ENCODE assay signal across 17 cellular contexts in genomic region chr15:58518626-58519025, GRCh38.
DNase-seq lines count a peak whose midpoint lies in the region; ATAC-seq and TF ChIP-seq lines count a peak whose summit lies in the region.
"Had no signal": no experiment of that assay in that cellular context is flagged by ENCODE, and none has a peak within 500 bp of the region (broad histone marks: within the 10 kb centered on the region; RNA-seq: fewer than 3 reads in every experiment).

No MANE protein-coding gene starts in this region.

- H3K27me3 Mint-ChIP-seq in T-helper 1 cell treated with Interleukin-12 subunit alpha and Interleukin-12 subunit beta and Interleukin-4 antibody, amounts not matched to agents 30 μg/mL and 1 μg/mL, for 36 hours (ENCODE audit: low read depth) = no peaks in the 10 kb centered on the region
- peaks cover 19% of the 10 kb centered on the region for H3K27me3 Mint-ChIP-seq in nephron (ENCODE audit: low read depth)

- H3K9me3 ChIP-seq in OCI-LY7 (ENCODE audit: low read length) (no peaks in the 10 kb centered on the region), mammary epithelial cell (replicated peaks; ENCODE audit: insufficient read depth, low read length) (no peaks in the 10 kb centered on the region)
- H3K9me3 ChIP-seq: adrenal gland, thyroid gland had no signal

- no peak overlapping the region for H3K27ac ChIP-seq in OCI-LY7 (ENCODE audit: low read depth, low read length, poor library complexity, severe bottlenecking)
- H3K27ac ChIP-seq in mammary epithelial cell (ENCODE audit: insufficient read depth, low read depth, low read length) = no peak overlapping the region

- dilution Hi-C loops in mammary epithelial cell (cut with HindIII; ENCODE audit: low sequenced_read_pairs) = no loop called here

- intact Hi-C loops in OCI-LY7 (cut with micrococcal nuclease; ENCODE audit: unreplicated experiment) = no loop called here
- intact Hi-C loops in mammary epithelial cell (cut with micrococcal nuclease) = no loop called here

- H3K36me3 ChIP-seq in OCI-LY7 (ENCODE audit: insufficient read depth, low read length) = no peaks in the 10 kb centered on the region
- no peaks in the 10 kb centered on the region for H3K36me3 ChIP-seq in mammary epithelial cell (ENCODE audit: insufficient read depth, low read length)
- H3K36me3 ChIP-seq: adrenal gland, thyroid gland had no signal

- BruUV-seq in OCI-LY7 (replicated peaks; lab: Mats Ljungman, UMichigan) (no TSS peak), mammary epithelial cell (replicated peaks; lab: Mats Ljungman, UMichigan) (no TSS peak)

- WGBS in mammary epithelial cell (ENCODE audit: low coverage, missing lambda C conversion rate) = 84% methylated on average over 6 of the region's 8 CpGs

- H3K4me3 ChIP-seq in OCI-LY7 (ENCODE audit: low read depth, low read length, poor library complexity, severe bottlenecking) = no peak overlapping the region
- H3K4me3 ChIP-seq in mammary epithelial cell (replicated peaks in 1 of 3; ENCODE audit: insufficient read depth in 1 of 3, low read depth in 2 of 3, low read length in 3 of 3) = no peak overlapping the region
- H3K4me3 ChIP-seq: adrenal gland, thyroid gland had no signal

- H3K4me1 ChIP-seq in OCI-LY7 (ENCODE audit: insufficient read depth, low read length, poor library complexity, severe bottlenecking) (no peaks in the 10 kb centered on the region), mammary epithelial cell (ENCODE audit: insufficient read depth, low read length) (peaks cover 22% of the 10 kb centered on the region)

- H2AFZ ChIP-seq in OCI-LY7 (ENCODE audit: low read length) (peak overlapping the region; percentile 8; the same call in 1 of the 2 replicates), mammary epithelial cell (ENCODE audit: low read depth, low read length) (no peak overlapping the region)

- H3K79me2 ChIP-seq in OCI-LY7 (ENCODE audit: insufficient read depth, low read depth, low read length) (no peaks in the 10 kb centered on the region), mammary epithelial cell (ENCODE audit: insufficient read depth, low read length) (no peaks in the 10 kb centered on the region)

- POLR2A ChIA-PET in OCI-LY7 (lab: Charles Lee) = no interaction called here

- no peak overlapping the region for H3K9ac ChIP-seq in mammary epithelial cell (ENCODE audit: insufficient read depth, low read length)

- H3K9me2 ChIP-seq in OCI-LY7 (ENCODE audit: insufficient read depth, low read length) = no peaks in the 10 kb centered on the region

- peak overlapping the region; percentile 10 for H3K4me3 Mint-ChIP-seq in T-helper 1 cell treated with Interleukin-12 subunit alpha and Interleukin-12 subunit beta and Interleukin-4 antibody, amounts not matched to agents 30 μg/mL and 1 μg/mL, for 36 hours
- no peak overlapping the region for H3K4me3 Mint-ChIP-seq in nephron

- DNase-seq in T-helper 1 cell = no peak
- DNase-seq in OCI-LY7 (ENCODE audit: low spot score) = no peak
- DNase-seq in iPS-NIHi11 (ENCODE audit: low spot score) = no peak
- DNase-seq in mammary epithelial cell = no peak
- no peak for DNase-seq in hypothalamus (lab: John Stamatoyannopoulos, UW)
- DNase-seq: activated CD4-positive, alpha-beta T cell treated with anti-CD3 and anti-CD28 coated beads for 1 hour; dermis blood vessel endothelial cell; DMS53; foreskin fibroblast; NCI-H187; thyroid gland had no signal

- no peak for TF ChIP-seq CTCF in OCI-LY7 (conservative IDR thresholded peaks at IDR 0.05; ENCODE audit: low read length)
- TF ChIP-seq CTCF in nephron (IDR thresholded peaks at IDR 0.05; ENCODE audit: unreplicated experiment in 3 of 3) = no peak
- TF ChIP-seq CTCF in mammary epithelial cell (conservative IDR thresholded peaks at IDR 0.05 in 1 of 2, IDR thresholded peaks at IDR 0.05 in 1 of 2; ENCODE audit: extremely low read depth in 1 of 2, insufficient read depth in 1 of 2, low read depth in 1 of 2, low read length in 2 of 2) = no peak

- H3K4me2 ChIP-seq in OCI-LY7 (ENCODE audit: low read length) = peak overlapping the region; percentile 19; the same call in 1 of the 2 replicates
- H3K4me2 ChIP-seq in mammary epithelial cell (ENCODE audit: insufficient read depth, low read depth, low read length) = no peak overlapping the region

- H3K9me3 Mint-ChIP-seq in T-helper 1 cell treated with Interleukin-12 subunit alpha and Interleukin-12 subunit beta and Interleukin-4 antibody, amounts not matched to agents 30 μg/mL and 1 μg/mL, for 36 hours = peaks cover 18% of the 10 kb centered on the region
- peaks cover 16% of the 10 kb centered on the region for H3K9me3 Mint-ChIP-seq in nephron

- peak; percentile 8 for ATAC-seq in GM21717 (IDR thresholded peaks at IDR 0.05; ENCODE audit: unreplicated experiment)
- ATAC-seq: sciatic nerve, SK-N-SH treated with all-trans-retinoic acid at 6 μM for 48 hours had no signal

- peak overlapping the region; percentile 89 for H3K27ac Mint-ChIP-seq in T-helper 1 cell treated with Interleukin-12 subunit alpha and Interleukin-12 subunit beta and Interleukin-4 antibody, amounts not matched to agents 30 μg/mL and 1 μg/mL, for 36 hours
- H3K27ac Mint-ChIP-seq in nephron = peak overlapping the region in 2 of 3 experiments; percentile 51

- H4K20me1 ChIP-seq in OCI-LY7 (ENCODE audit: insufficient read depth, low read length) (no peaks in the 10 kb centered on the region), mammary epithelial cell (ENCODE audit: insufficient read depth, low read length) (no peaks in the 10 kb centered on the region)

- CTCF ChIA-PET in OCI-LY7 (lab: Charles Lee; ENCODE audit: unreplicated experiment) (no interaction called here), mammary epithelial cell (lab: Charles Lee; ENCODE audit: low non-redundant PET) (no interaction called here)

- peaks cover 18% of the 10 kb centered on the region for H3K36me3 Mint-ChIP-seq in T-helper 1 cell treated with Interleukin-12 subunit alpha and Interleukin-12 subunit beta and Interleukin-4 antibody, amounts not matched to agents 30 μg/mL and 1 μg/mL, for 36 hours (ENCODE audit: low read depth)
- peaks cover 7% of the 10 kb centered on the region for H3K36me3 Mint-ChIP-seq in nephron (ENCODE audit: low read depth)

- no peaks in the 10 kb centered on the region for H3K27me3 ChIP-seq in mammary epithelial cell (ENCODE audit: insufficient read depth, low read length)
- H3K27me3 ChIP-seq: adrenal gland, thyroid gland had no signal

- H3K4me1 Mint-ChIP-seq in T-helper 1 cell treated with Interleukin-12 subunit alpha and Interleukin-12 subunit beta and Interleukin-4 antibody, amounts not matched to agents 30 μg/mL and 1 μg/mL, for 36 hours (ENCODE audit: low read depth) = peaks cover 74% of the 10 kb centered on the region
- H3K4me1 Mint-ChIP-seq in nephron = peaks cover 40% of the 10 kb centered on the region

- in situ Hi-C loops in mammary epithelial cell (cut with MboI; ENCODE audit: low sequenced_read_pairs in 2 of 2) = no loop called here
